ENCODE assay signal across 23 cellular contexts in genomic region chr22:33576205-33576604, GRCh38.
"Had no signal": no experiment of that assay in that cellular context is flagged by ENCODE, and none has a peak within 500 bp of the region (broad histone marks: within the 10 kb centered on the region; RNA-seq: fewer than 3 reads in every experiment).

No MANE protein-coding gene starts in this region.

- H3K4me1 Mint-ChIP-seq: central memory CD8-positive, alpha-beta T cell; natural killer cell had no signal

- ATAC-seq: natural killer cell, right cardiac atrium had no signal

- H3K27ac ChIP-seq: epithelial cell of prostate, esophagus squamous epithelium, thoracic aorta had no signal

- H3K27ac Mint-ChIP-seq: activated naive CD8-positive, alpha-beta T cell; dendritic cell treated with granulocyte-macrophage colony-stimulating factor and Interleukin-4, amounts not matched to agents 40 ng/mL and 50 ng/mL, for 4 days; natural killer cell; stimulated activated naive CD8-positive, alpha-beta T cell treated with anti-CD3 and anti-CD28 coated beads, Interleukin-15, Interleukin-2, amounts not matched to agents 100 ng/mL and 50 ng/mL, for 24 hours; T-helper 2 cell treated with Interferon-gamma antibody and Interleukin-4, amounts not matched to agents 5 μg/mL and 100 μg/mL, for 36 hours had no signal

- H3K4me3 ChIP-seq: esophagus squamous epithelium, spleen, thoracic aorta had no signal

- H3K36me3 ChIP-seq: esophagus squamous epithelium, spleen, thoracic aorta had no signal

- H3K36me3 Mint-ChIP-seq: activated naive CD8-positive, alpha-beta T cell; natural killer cell had no signal

- H3K9me3 ChIP-seq: esophagus squamous epithelium, spleen, thoracic aorta had no signal

- H3K9me3 Mint-ChIP-seq: central memory CD8-positive, alpha-beta T cell; dendritic cell treated with granulocyte-macrophage colony-stimulating factor and Interleukin-4, amounts not matched to agents 40 ng/mL and 50 ng/mL, for 4 days; natural killer cell had no signal

- H3K4me3 Mint-ChIP-seq: activated naive CD8-positive, alpha-beta T cell; central memory CD8-positive, alpha-beta T cell; dendritic cell treated with granulocyte-macrophage colony-stimulating factor and Interleukin-4, amounts not matched to agents 40 ng/mL and 50 ng/mL, for 4 days; natural killer cell; stimulated activated naive CD8-positive, alpha-beta T cell treated with anti-CD3 and anti-CD28 coated beads, Interleukin-15, Interleukin-2, amounts not matched to agents 100 ng/mL and 50 ng/mL, for 24 hours; T-helper 2 cell treated with Interferon-gamma antibody and Interleukin-4, amounts not matched to agents 5 μg/mL and 100 μg/mL, for 36 hours had no signal

- DNase-seq: activated CD4-positive, alpha-beta T cell treated with anti-CD3 and anti-CD28 coated beads for 4 hours; activated CD4-positive, alpha-beta T cell treated with anti-CD3 and anti-CD28 coated beads, Interleukin-2, amount 50 U/mL, for 4 hours; activated CD8-positive, alpha-beta memory T cell treated with anti-CD3 and anti-CD28 coated beads for 24 hours; activated effector memory CD4-positive, alpha-beta T cell treated with Interleukin-2 at 50 U/mL for 16 hours; activated naive CD4-positive, alpha-beta T cell treated with Interleukin-2 at 50 U/mL for 16 hours; anterior cingulate cortex; esophagus squamous epithelium; glutamatergic neuron; midbrain; natural killer cell; posterior cingulate gyrus; right cardiac atrium; spleen; stimulated activated CD4-positive, alpha-beta T cell treated with anti-CD3 and anti-CD28 coated beads, Interleukin-2, amount 100 ng/mL, for 48 hours; T-helper 1 cell; trophoblast cell had no signal

- H3K27me3 ChIP-seq: esophagus squamous epithelium, spleen had no signal

- H3K27me3 Mint-ChIP-seq: central memory CD8-positive, alpha-beta T cell; dendritic cell treated with granulocyte-macrophage colony-stimulating factor and Interleukin-4, amounts not matched to agents 40 ng/mL and 50 ng/mL, for 4 days; stimulated activated naive CD8-positive, alpha-beta T cell treated with anti-CD3 and anti-CD28 coated beads, Interleukin-15, Interleukin-2, amounts not matched to agents 100 ng/mL and 50 ng/mL, for 24 hours had no signal
